In genomic region chr11:111348147-111348546, GRCh38 we compare ENCODE assay signal across 23 cellular contexts. TPM values are rescaled to one million over a fixed set of nuclear protein-coding genes. Genes with fewer than 3 reads are reported as not detected.
"Had no signal": no experiment of that assay in that cellular context is flagged by ENCODE, and none has a peak within 500 bp of the region (broad histone marks: within the 10 kb centered on the region; RNA-seq: fewer than 3 reads in every experiment).

No MANE protein-coding gene starts in this region.

- H3K27ac ChIP-seq: dorsolateral prefrontal cortex, psoas muscle, right lobe of liver, stomach, thoracic aorta had no signal

- FAIRE-seq: urothelium cell line had no signal

- H3K27me3 ChIP-seq: dorsolateral prefrontal cortex, esophagus muscularis mucosa, gastroesophageal sphincter, right lobe of liver, stomach had no signal

- DNase-seq: central memory CD4-positive, alpha-beta T cell; cortex of kidney; dorsolateral prefrontal cortex; effector CD8-positive, alpha-beta T cell; glutamatergic neuron; kidney glomerular epithelial cell; naive B cell; psoas muscle; retina; right lobe of liver; stimulated activated CD4-positive, alpha-beta T cell treated with anti-CD3 and anti-CD28 coated beads, Interleukin-2, amount 100 ng/mL, for 24 hours; stimulated activated CD4-positive, alpha-beta T cell treated with anti-CD3 and anti-CD28 coated beads, Interleukin-4, amount 100 ng/mL, for 4 hours; stimulated activated naive CD4-positive, alpha-beta T cell; stomach; substantia nigra; trophoblast cell had no signal

- H3K4me1 ChIP-seq: psoas muscle had no signal

- H3K9me3 ChIP-seq: esophagus muscularis mucosa, gastroesophageal sphincter, psoas muscle, right lobe of liver, stomach, thoracic aorta had no signal

- H3K4me3 ChIP-seq: dorsolateral prefrontal cortex, esophagus muscularis mucosa, gastroesophageal sphincter, psoas muscle, right lobe of liver, stomach, thoracic aorta had no signal

- H3K36me3 ChIP-seq: esophagus muscularis mucosa, gastroesophageal sphincter, right lobe of liver, stomach, thoracic aorta had no signal

RNA-seq across cellular contexts. Expression of gene POU2AF1, which starts 30.9 kb away (rescaled TPM):
- total RNA-seq: chondrocyte, fibroblast of villous mesenchyme, thoracic aorta had no signal

RNA-seq across cellular contexts. Expression of gene POU2AF3, which starts 49.8 kb away (rescaled TPM):
- total RNA-seq: chondrocyte, fibroblast of villous mesenchyme, lower leg skin had no signal
